18 cellular contexts compared by ENCODE assay signal in genomic region chr22:47367993-47368945, GRCh38.
"Had no signal": no experiment of that assay in that cellular context is flagged by ENCODE, and none has a peak within 500 bp of the region (broad histone marks: within the 10 kb centered on the region; RNA-seq: fewer than 3 reads in every experiment).

No MANE protein-coding gene starts in this region.

- H3K9me3 ChIP-seq: prostate gland, SJSA1 had no signal

- H3K27ac ChIP-seq: brain microvascular endothelial cell, dorsolateral prefrontal cortex, esophagus muscularis mucosa, prostate gland, sigmoid colon, SJSA1 had no signal

- H3K4me3 ChIP-seq: dorsolateral prefrontal cortex, esophagus muscularis mucosa, lung, prostate gland, sigmoid colon, SJSA1 had no signal

- H3K4me1 ChIP-seq: esophagus muscularis mucosa, prostate gland, sigmoid colon, SJSA1 had no signal

- H3K27me3 ChIP-seq: brain microvascular endothelial cell had no signal

- H3K36me3 ChIP-seq: brain microvascular endothelial cell, esophagus muscularis mucosa, prostate gland, sigmoid colon, SJSA1 had no signal

- ATAC-seq: activated CD8-positive, alpha-beta T cell treated with anti-CD3 and anti-CD28 coated beads for 36 hours; natural killer cell had no signal

- DNase-seq: activated CD4-positive, alpha-beta T cell treated with anti-CD3 and anti-CD28 coated beads for 4 hours; activated CD8-positive, alpha-beta T cell treated with anti-CD3 and anti-CD28 coated beads for 36 hours; activated gamma-delta T cell treated with Interleukin-2 at 50 U/mL for 16 hours; activated naive CD8-positive, alpha-beta T cell treated with anti-CD3 and anti-CD28 coated beads for 36 hours; activated T-cell treated with anti-CD3 and anti-CD28 coated beads for 4 hours; brain microvascular endothelial cell; cerebellar nuclear complex; glutamatergic neuron; immature natural killer cell; natural killer cell; sigmoid colon; stimulated activated CD4-positive, alpha-beta T cell treated with anti-CD3 and anti-CD28 coated beads, Interleukin-2, amount 100 ng/mL, for 48 hours; T1000 had no signal
